In the genomic region with DNA sequence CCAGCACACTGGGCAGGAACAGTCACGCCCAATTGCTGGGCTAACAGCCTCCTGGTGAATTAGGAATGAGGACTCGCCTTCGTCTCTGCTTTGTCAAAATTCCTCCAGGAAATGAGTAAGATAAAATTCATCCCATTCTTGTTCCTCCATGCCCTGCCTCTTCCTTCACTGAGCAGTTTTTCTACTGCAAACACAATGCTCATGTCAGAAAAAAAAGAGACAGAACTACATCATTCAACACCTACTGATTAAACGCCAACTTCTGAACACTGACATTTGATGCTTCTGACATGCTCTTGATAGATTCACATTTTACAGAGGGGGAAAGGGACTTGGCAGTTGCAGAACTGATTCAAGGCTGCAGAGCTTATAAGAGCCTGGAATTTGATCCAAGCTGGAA, we compare ENCODE assay signal across 15 cellular contexts. TPM values are rescaled to one million over a fixed set of nuclear protein-coding genes. Genes with fewer than 3 reads are reported as not detected.
DNase-seq lines count a peak whose midpoint lies in the region; ATAC-seq, FAIRE-seq and TF ChIP-seq lines count a peak whose summit lies in the region.
"Had no signal": no experiment of that assay in that cellular context is flagged by ENCODE, and none has a peak within 500 bp of the region (broad histone marks: within the 10 kb centered on the region; RNA-seq: fewer than 3 reads in every experiment).

No MANE protein-coding gene starts in this region.

- DNase-seq in H54 (ENCODE audit: insufficient read length, low spot score) (peak; percentile 43), NCI-H2171 treated with DMSO at 0.1 percent for 48 hours (lab: John Stamatoyannopoulos, UW) (peak; percentile 89), pulmonary artery endothelial cell (ENCODE audit: low read depth, low spot score) (peak; percentile 46), psoas muscle (no peak), NCI-H1694 (lab: John Stamatoyannopoulos, UW) (no peak)
- no peak for DNase-seq in activated T-cell treated with anti-CD3 and anti-CD28 coated beads, Interleukin-2, amount 50 U/mL, for 1 hour
- DNase-seq: activated naive CD8-positive, alpha-beta T cell treated with anti-CD3 and anti-CD28 coated beads for 36 hours; activated T-cell treated with anti-CD3 and anti-CD28 coated beads, Interleukin-2, amount 50 U/mL, for 24 hours; NCI-H345; stimulated activated CD4-positive, alpha-beta T cell treated with anti-CD3 and anti-CD28 coated beads, Interleukin-15, amount 100 ng/mL, for 24 hours had no signal

- no peaks in the 10 kb centered on the region for H3K36me3 ChIP-seq in psoas muscle (ENCODE audit: insufficient read depth in 1 of 2, low read depth in 1 of 2)
- H3K36me3 ChIP-seq: prostate gland, SJSA1 had no signal

- no peaks in the 10 kb centered on the region for H3K4me1 ChIP-seq in psoas muscle
- H3K4me1 ChIP-seq: prostate gland had no signal

- 10 to 22% (median 17%) methylated on average over 4 of the region's 4 CpGs for WGBS in psoas muscle, 3 donors

- H3K27ac ChIP-seq in psoas muscle: no peak overlapping the region
- H3K27ac ChIP-seq: prostate gland, SJSA1 had no signal

- no peaks in the 10 kb centered on the region for H3K9me3 ChIP-seq in psoas muscle
- H3K9me3 ChIP-seq: prostate gland, SJSA1 had no signal

- TF ChIP-seq CTCF in psoas muscle (IDR thresholded peaks at IDR 0.05): no peak

- ATAC-seq in esophagus mucosa: peak; percentile 43
- no peak for ATAC-seq in psoas muscle
- ATAC-seq: left lobe of liver had no signal

- FAIRE-seq in H54 (lab: Jason Lieb, UNC): peak; percentile 50
- FAIRE-seq: TTC549 had no signal

- intact Hi-C loops in psoas muscle (cut with DNase I): no loop called here

- no peak overlapping the region for H3K4me3 ChIP-seq in psoas muscle
- H3K4me3 ChIP-seq: prostate gland, SJSA1 had no signal

- peaks cover 0 to 14% (median 0%) of the 10 kb centered on the region in 3 donors for H3K27me3 ChIP-seq in psoas muscle (ENCODE audit: insufficient read depth in 3 of 3, low read length in 2 of 3)
- H3K27me3 ChIP-seq: SJSA1 had no signal

- no peak for TF ChIP-seq POLR2A in H54 (IDR thresholded peaks at IDR 0.05; ENCODE audit: low read depth, low read length)

RNA-seq across cellular contexts. Expression of a gene that starts 37.5 kb away (rescaled TPM):
- total RNA-seq in esophagus mucosa (0.68 TPM), pulmonary artery endothelial cell (not detected in 2 replicates), psoas muscle (1 to 10 TPM in 2 of 4 donors, under 1 TPM in 2; 0.49 to 2.4 (median 1.2) TPM)
- polyA plus RNA-seq in psoas muscle: under 1 TPM; 0.59 to 0.86 (median 0.69) TPM
- total RNA-seq: SJSA1 had no signal

RNA-seq across cellular contexts. Expression of a gene that starts 40.7 kb away (rescaled TPM):
- total RNA-seq in esophagus mucosa (20.6 TPM), pulmonary artery endothelial cell (11.1 and 16.5 TPM in 2 replicates), psoas muscle (1 to 10 TPM; 2.1 to 8.4 (median 3.7) TPM)
- polyA plus RNA-seq in psoas muscle: 1 to 10 TPM; 1.5 to 1.8 (median 1.7) TPM

Comparison
In these comparisons a context has a peak if more than half of its experiments do, and no peak if none do; other contexts are left out.
1. DNase-seq: peak in H54 (single experiment), NCI-H2171 treated with DMSO at 0.1 percent for 48 hours (single experiment) and pulmonary artery endothelial cell (single experiment); none in activated T-cell treated with anti-CD3 and anti-CD28 coated beads, Interleukin-2, amount 50 U/mL, for 1 hour (single experiment), psoas muscle (0 of 2) and NCI-H1694 (single experiment).